16 cellular contexts compared by ENCODE assay signal in the genomic region with DNA sequence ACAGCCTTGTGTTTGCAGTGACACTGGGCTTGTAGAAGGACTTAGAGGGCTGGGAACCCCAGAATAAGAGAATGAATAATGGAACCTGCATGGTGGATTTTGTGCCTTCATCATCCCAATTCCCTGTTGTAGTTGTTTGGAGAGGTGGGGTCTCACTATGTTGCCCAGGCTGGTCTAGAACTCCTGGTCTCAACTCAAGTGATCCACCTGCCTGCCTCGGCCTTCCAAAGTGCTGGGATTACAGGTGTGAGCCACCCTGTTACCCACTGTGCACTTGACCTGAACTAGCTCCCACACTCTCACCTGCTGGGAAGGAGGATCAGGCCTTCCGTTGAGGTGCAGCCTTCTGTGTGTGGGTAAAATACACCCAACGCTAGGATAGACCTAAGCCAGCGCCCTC. TPM values are rescaled to one million over a fixed set of nuclear protein-coding genes. Genes with fewer than 3 reads are reported as not detected.
DNase-seq lines count a peak whose midpoint lies in the region; ATAC-seq and TF ChIP-seq lines count a peak whose summit lies in the region.
"Had no signal": no experiment of that assay in that cellular context is flagged by ENCODE, and none has a peak within 500 bp of the region (broad histone marks: within the 10 kb centered on the region; RNA-seq: fewer than 3 reads in every experiment).

No MANE protein-coding gene starts in this region.

- H3K4ac ChIP-seq in H9 (ENCODE audit: low read depth, low read length), result no peak overlapping the region

- no peak overlapping the region for H4K5ac ChIP-seq in H9 (ENCODE audit: insufficient read length, low read depth, low read length)

- peaks cover 31% of the 10 kb centered on the region for H3K27me3 Mint-ChIP-seq in CD4-positive, alpha-beta T cell
- peaks cover 12% of the 10 kb centered on the region for H3K27me3 Mint-ChIP-seq in H9 (ENCODE audit: low read depth)
- no peaks in the 10 kb centered on the region for H3K27me3 Mint-ChIP-seq in WTC11 (ENCODE audit: low read depth)

- CTCF ChIA-PET in CD4-positive, alpha-beta T cell (lab: Charles Lee), result interaction anchor here (0.8 to 1.2 kb wide), 4 partner anchors 15 to 161 kb away, joined by 3 read pairs; no protein-coding TSS in a partner anchor
- CTCF ChIA-PET in WTC11 (lab: Charles Lee), result interaction anchor here (1.1 to 3.7 kb wide), 5 partner anchors 16 to 161 kb away, joined by 3 to 25 read pairs (median 7); no protein-coding TSS in a partner anchor

- H3K14ac ChIP-seq in H9 (ENCODE audit: insufficient read depth, low read length), result no peak overlapping the region; the same call in 1 of the 2 replicates

- H2BK20ac ChIP-seq in H9 (ENCODE audit: low read depth, low read length, poor library complexity, severe bottlenecking), result no peak overlapping the region

- H2AFZ ChIP-seq in H9 (ENCODE audit: low read length) (no peak overlapping the region), osteoblast (ENCODE audit: low read length) (no peak overlapping the region)
- H2AFZ ChIP-seq: PC-9 had no signal

- H3K56ac ChIP-seq in H9 (ENCODE audit: insufficient read length, low read depth, low read length), result no peak overlapping the region

- H3K4me3 Mint-ChIP-seq in CD4-positive, alpha-beta T cell, result peak overlapping the region; percentile 61
- peak overlapping the region in 1 of 2 experiments; percentile 26; a peak in 1 of 5 replicates for H3K4me3 Mint-ChIP-seq in H9
- no peak overlapping the region for H3K4me3 Mint-ChIP-seq in WTC11

- no peak overlapping the region for H3T11ph ChIP-seq in H9 (ENCODE audit: low read length)

- H3K27me3 ChIP-seq in CD4-positive, alpha-beta T cell (ENCODE audit: control insufficient read depth, insufficient read depth, low read length), result peaks cover 15% of the 10 kb centered on the region
- H3K27me3 ChIP-seq in H9 (ENCODE audit: insufficient read depth, low read length) (no peaks in the 10 kb centered on the region; the same call in 1 of the 2 replicates), osteoblast (ENCODE audit: insufficient read depth, low read length) (no peaks in the 10 kb centered on the region)

- H3K27ac Mint-ChIP-seq in CD4-positive, alpha-beta T cell, result no peak overlapping the region
- H3K27ac Mint-ChIP-seq in H9 (no peak overlapping the region; a peak in 1 of 7 replicates), WTC11 (no peak overlapping the region)

- H4K20me1 ChIP-seq in H9 (ENCODE audit: control insufficient read depth, insufficient read depth, insufficient read length), result no peaks in the 10 kb centered on the region
- H4K20me1 ChIP-seq in osteoblast (ENCODE audit: insufficient read depth, low read length), result peaks cover 3% of the 10 kb centered on the region

- H3K4me2 ChIP-seq in H9 (ENCODE audit: insufficient read depth, insufficient read length, low read length), result no peak overlapping the region
- no peak overlapping the region for H3K4me2 ChIP-seq in osteoblast (ENCODE audit: insufficient read depth, low read length)
- H3K4me2 ChIP-seq: PC-9, SK-N-SH had no signal

- peaks cover 2% of the 10 kb centered on the region for H3K79me1 ChIP-seq in H9 (ENCODE audit: insufficient read depth, low read depth, low read length, poor library complexity, severe bottlenecking)

- H4K8ac ChIP-seq in H9 (replicated peaks; ENCODE audit: insufficient read length, low read depth, low read length), result no peak overlapping the region

- peaks cover 5% of the 10 kb centered on the region for H3K36me3 Mint-ChIP-seq in CD4-positive, alpha-beta T cell (ENCODE audit: low read depth)
- H3K36me3 Mint-ChIP-seq in H9 (ENCODE audit: insufficient read depth in 1 of 3, low read depth in 3 of 3), result no peaks in the 10 kb centered on the region
- no peaks in the 10 kb centered on the region for H3K36me3 Mint-ChIP-seq in WTC11

- DNase-seq in CD4-positive, alpha-beta T cell, result no peak
- DNase-seq in H9 (no peak), WTC11 (ENCODE audit: low spot score) (no peak), osteoblast (ENCODE audit: insufficient read length, low spot score, missing footprints) (peak; percentile 75), NCI-H2029 treated with DMSO at 0.1 percent for 48 hours (lab: John Stamatoyannopoulos, UW) (no peak)
- DNase-seq: ACHN; COR-L47; DMS153; NCI-H2107; NCI-H345; NK-92 treated with Interleukin-12 subunit alpha and Interleukin-12 subunit beta, amount 100 ng/mL, for 24 hours; PC-9 had no signal

- POLR2A ChIA-PET in CD4-positive, alpha-beta T cell (lab: Charles Lee), result interaction anchor here (1.0 kb wide), 1 partner anchor 65 kb away, joined by 3 read pairs; no protein-coding TSS in a partner anchor
- POLR2A ChIA-PET in WTC11 (lab: Charles Lee), result interaction anchor here (3.9 kb wide), 1 partner anchor 21 kb away, joined by 28 read pairs; no protein-coding TSS in a partner anchor

- WGBS in H9 (ENCODE audit: extremely low coverage, insufficient read length, low lambda C conversion rate), result no CpG with 5 or more reads among the region's 4 CpGs

- H2BK12ac ChIP-seq in H9 (ENCODE audit: insufficient read length, low read depth, low read length), result no peak overlapping the region

- no peaks in the 10 kb centered on the region for H3K9me3 ChIP-seq in CD4-positive, alpha-beta T cell (ENCODE audit: control insufficient read depth, low read length)
- no peaks in the 10 kb centered on the region for H3K9me3 ChIP-seq in H9 (ENCODE audit: control insufficient read depth, low read depth, low read length)
- H3K9me3 ChIP-seq in osteoblast (ENCODE audit: low read depth, low read length), result no peaks in the 10 kb centered on the region
- H3K9me3 ChIP-seq: SK-N-SH had no signal

- no peak overlapping the region for H2BK120ac ChIP-seq in H9 (ENCODE audit: low read depth, low read length, poor library complexity, severe bottlenecking)

- intact Hi-C loops in CD4-positive, alpha-beta T cell (cut with DNase I, micrococcal nuclease), result no loop called here

- H3K9me3 Mint-ChIP-seq in CD4-positive, alpha-beta T cell, result no peaks in the 10 kb centered on the region
- H3K9me3 Mint-ChIP-seq in H9, result no peaks in the 10 kb centered on the region
- H3K9me3 Mint-ChIP-seq in WTC11, result no peaks in the 10 kb centered on the region

- H3K23me2 ChIP-seq in H9 (ENCODE audit: insufficient read length, low read depth, low read length, poor library complexity, severe bottlenecking), result peaks cover 16% of the 10 kb centered on the region

- H3K36me3 ChIP-seq in osteoblast (ENCODE audit: insufficient read depth, low read length), result no peaks in the 10 kb centered on the region

- H2AK5ac ChIP-seq in H9 (ENCODE audit: insufficient read length, low read length), result no peak overlapping the region

- no peak overlapping the region for H3K27ac ChIP-seq in CD4-positive, alpha-beta T cell (ENCODE audit: low read depth, low read length)
- no peak overlapping the region for H3K27ac ChIP-seq in H9 (ENCODE audit: insufficient read length, low read depth, low read length)
- no peak overlapping the region for H3K27ac ChIP-seq in osteoblast (ENCODE audit: low read depth, low read length)
- H3K27ac ChIP-seq: PC-9 had no signal

- 0 out of 2 replicates have a peak overlapping the region, but pooled peaks have one; percentile 0 for H2BK15ac ChIP-seq in H9 (ENCODE audit: low read depth, low read length)

- no peak overlapping the region for H3K9ac ChIP-seq in H9 (ENCODE audit: extremely low read depth, insufficient read length, low read length)

- H4K91ac ChIP-seq in H9 (ENCODE audit: insufficient read length, low read depth, low read length), result no peak overlapping the region

- H3K18ac ChIP-seq in H9 (ENCODE audit: insufficient read length, low read depth, low read length), result no peak overlapping the region

- ATAC-seq in CD4-positive, alpha-beta T cell (ENCODE audit: poor library complexity), result no peak
- ATAC-seq in WTC11, result no peak
- no peak for ATAC-seq in HG02642 (IDR thresholded peaks at IDR 0.05; ENCODE audit: poor library complexity, unreplicated experiment)
- ATAC-seq in GM19455 (IDR thresholded peaks at IDR 0.05; ENCODE audit: unreplicated experiment), result no peak
- ATAC-seq: Right ventricle myocardium inferior had no signal

- no peak overlapping the region for H3K4me3 ChIP-seq in osteoblast (ENCODE audit: insufficient read depth, low read length)
- H3K4me3 ChIP-seq: PC-9 had no signal

- H3K4me1 ChIP-seq in H9 (ENCODE audit: insufficient read depth, low read length) (peaks cover 12% of the 10 kb centered on the region; the same call in 1 of the 2 replicates), osteoblast (ENCODE audit: insufficient read depth, low read length) (peaks cover 8% of the 10 kb centered on the region)

- no peak for TF ChIP-seq CTCF in CD4-positive, alpha-beta T cell (IDR thresholded peaks at IDR 0.05)
- TF ChIP-seq CTCF in H9 (conservative IDR thresholded peaks at IDR 0.05), result no peak
- no peak for TF ChIP-seq CTCF in WTC11 (IDR thresholded peaks at IDR 0.05)
- TF ChIP-seq CTCF in osteoblast (IDR thresholded peaks at IDR 0.05; ENCODE audit: extremely low read depth, low read depth, low read length), result no peak

- H3K23ac ChIP-seq in H9 (ENCODE audit: insufficient read length, low read depth, low read length), result no peak overlapping the region

- peaks cover 36% of the 10 kb centered on the region for H3K4me1 Mint-ChIP-seq in CD4-positive, alpha-beta T cell (ENCODE audit: low read depth)
- H3K4me1 Mint-ChIP-seq in H9 (peaks cover 40 to 47% of the 10 kb centered on the region in 2 experiments), WTC11 (peaks cover 40% of the 10 kb centered on the region)

- H3K79me2 ChIP-seq in H9 (ENCODE audit: insufficient read depth, low read length), result peaks cover 8% of the 10 kb centered on the region; the same call in 1 of the 2 replicates
- H3K79me2 ChIP-seq in osteoblast (ENCODE audit: insufficient read depth, low read length), result peaks cover 14% of the 10 kb centered on the region

- no peak overlapping the region for H2BK5ac ChIP-seq in H9 (ENCODE audit: insufficient read length, low read length)

TF ChIP-seq in WTC11, 78 proteins besides CTCF, POLR2A, EP300 and RAD21:
- TF ChIP-seq ZNF121 (CRISPR knock-in tag; IDR thresholded peaks at IDR 0.05) (peak; percentile 99), ZNF263 (CRISPR knock-in tag; IDR thresholded peaks at IDR 0.05; ENCODE audit: low read depth) (no peak)

RNA-seq across cellular contexts. Expression of gene RAP1GAP2, which starts 55.4 kb away (rescaled TPM):
- 10 to 100 TPM; 46.3 to 49.7 TPM for total RNA-seq in CD4-positive, alpha-beta T cell
- 32.2 and 33.8 TPM in 2 replicates for total RNA-seq in H9 (2021)
- total RNA-seq in WTC11 (2021), result 64.5 to 72.8 TPM (median 65.4 TPM) in 3 replicates
- total RNA-seq in osteoblast, result 2.7 and 2.9 TPM in 2 replicates
